Comparison of ENCODE assay signal across 10 cellular contexts in the genomic region with DNA sequence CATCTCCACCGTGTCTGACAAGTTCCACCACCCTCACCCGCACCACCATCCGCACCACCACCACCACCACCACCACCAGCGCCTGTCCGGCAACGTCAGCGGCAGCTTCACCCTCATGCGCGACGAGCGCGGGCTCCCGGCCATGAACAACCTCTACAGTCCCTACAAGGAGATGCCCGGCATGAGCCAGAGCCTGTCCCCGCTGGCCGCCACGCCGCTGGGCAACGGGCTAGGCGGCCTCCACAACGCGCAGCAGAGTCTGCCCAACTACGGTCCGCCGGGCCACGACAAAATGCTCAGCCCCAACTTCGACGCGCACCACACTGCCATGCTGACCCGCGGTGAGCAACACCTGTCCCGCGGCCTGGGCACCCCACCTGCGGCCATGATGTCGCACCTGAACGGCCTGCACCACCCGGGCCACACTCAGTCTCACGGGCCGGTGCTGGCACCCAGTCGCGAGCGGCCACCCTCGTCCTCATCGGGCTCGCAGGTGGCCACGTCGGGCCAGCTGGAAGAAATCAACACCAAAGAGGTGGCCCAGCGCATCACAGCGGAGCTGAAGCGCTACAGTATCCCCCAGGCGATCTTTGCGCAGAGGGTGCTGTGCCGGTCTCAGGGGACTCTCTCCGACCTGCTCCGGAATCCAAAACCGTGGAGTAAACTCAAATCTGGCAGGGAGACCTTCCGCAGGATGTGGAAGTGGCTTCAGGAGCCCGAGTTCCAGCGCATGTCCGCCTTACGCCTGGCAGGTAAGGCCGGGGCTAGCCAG. TPM values are rescaled to one million over a fixed set of nuclear protein-coding genes. Genes with fewer than 3 reads are reported as not detected.
DNase-seq lines count a peak whose midpoint lies in the region; ATAC-seq and TF ChIP-seq lines count a peak whose summit lies in the region.
"Had no signal": no experiment of that assay in that cellular context is flagged by ENCODE, and none has a peak within 500 bp of the region (broad histone marks: within the 10 kb centered on the region; RNA-seq: fewer than 3 reads in every experiment).

No MANE protein-coding gene starts in this region.

- H3K79me2 ChIP-seq in OCI-LY7 (ENCODE audit: insufficient read depth, low read depth, low read length): no peaks in the 10 kb centered on the region

- H3K27me3 Mint-ChIP-seq in activated naive CD4-positive, alpha-beta T cell treated with anti-CD3 and anti-CD28 coated beads, Interleukin-2, amount 10 ng/mL, durations not matched to agents 7 days and 5 days: peaks cover 96% of the 10 kb centered on the region
- peaks cover 67 to 90% of the 10 kb centered on the region in 2 donors for H3K27me3 Mint-ChIP-seq in T-cell
- H3K27me3 Mint-ChIP-seq in stimulated activated naive CD8-positive, alpha-beta T cell treated with anti-CD3 and anti-CD28 coated beads, Interleukin-15, amount 100 ng/mL, for 72 hours: peaks cover 98% of the 10 kb centered on the region

- H3K4me2 ChIP-seq in OCI-LY7 (ENCODE audit: low read length): no peak overlapping the region

- H3K9me3 Mint-ChIP-seq in activated naive CD4-positive, alpha-beta T cell treated with anti-CD3 and anti-CD28 coated beads, Interleukin-2, amount 10 ng/mL, durations not matched to agents 7 days and 5 days: no peaks in the 10 kb centered on the region
- H3K9me3 Mint-ChIP-seq in T-cell: peaks cover 2 to 11% (median 5%) of the 10 kb centered on the region in 3 donors
- peaks cover 0 to 9% of the 10 kb centered on the region in 2 donors for H3K9me3 Mint-ChIP-seq in stimulated activated naive CD8-positive, alpha-beta T cell treated with anti-CD3 and anti-CD28 coated beads, Interleukin-15, amount 100 ng/mL, for 72 hours

- no TSS peak for BruUV-seq in OCI-LY7 (replicated peaks; lab: Mats Ljungman, UMichigan)

- peaks cover 29% of the 10 kb centered on the region for H3K4me1 Mint-ChIP-seq in activated naive CD4-positive, alpha-beta T cell treated with anti-CD3 and anti-CD28 coated beads, Interleukin-2, amount 10 ng/mL, durations not matched to agents 7 days and 5 days
- peaks cover 41 to 54% (median 54%) of the 10 kb centered on the region in 3 donors for H3K4me1 Mint-ChIP-seq in T-cell
- H3K4me1 Mint-ChIP-seq in stimulated activated naive CD8-positive, alpha-beta T cell treated with anti-CD3 and anti-CD28 coated beads, Interleukin-15, amount 100 ng/mL, for 72 hours: peaks cover 69% of the 10 kb centered on the region

- no peak for DNase-seq in activated naive CD4-positive, alpha-beta T cell treated with anti-CD3 and anti-CD28 coated beads, Interleukin-2, amount 10 ng/mL, durations not matched to agents 7 days and 5 days
- no peak for DNase-seq in activated naive CD4-positive, alpha-beta T cell (lab: John Stamatoyannopoulos, UW)
- DNase-seq in T-cell: no peak
- DNase-seq in stimulated activated naive CD8-positive, alpha-beta T cell treated with anti-CD3 and anti-CD28 coated beads, Interleukin-15, amount 100 ng/mL, for 72 hours: peak in 1 of 2 donors; percentile 21
- DNase-seq in AML-193 (lab: John Stamatoyannopoulos, UW): no peak
- no peak for DNase-seq in OCI-LY7 (ENCODE audit: low spot score)
- no peak for DNase-seq in middle frontal gyrus (ENCODE audit: extremely low spot score, low spot score)

- peaks cover 12% of the 10 kb centered on the region for H3K36me3 Mint-ChIP-seq in activated naive CD4-positive, alpha-beta T cell treated with anti-CD3 and anti-CD28 coated beads, Interleukin-2, amount 10 ng/mL, durations not matched to agents 7 days and 5 days
- H3K36me3 Mint-ChIP-seq in T-cell: no peaks in the 10 kb centered on the region

- H2AFZ ChIP-seq in OCI-LY7 (ENCODE audit: low read length): no peak overlapping the region

- peak overlapping the region; percentile 17 for H3K4me3 ChIP-seq in iPS-11a (ENCODE audit: low read depth, low read length)
- H3K4me3 ChIP-seq in OCI-LY7 (ENCODE audit: low read depth, low read length, poor library complexity, severe bottlenecking): no peak overlapping the region

- no peaks in the 10 kb centered on the region for H3K9me2 ChIP-seq in OCI-LY7 (ENCODE audit: insufficient read depth, low read length)

- no peaks in the 10 kb centered on the region for H3K4me1 ChIP-seq in OCI-LY7 (ENCODE audit: insufficient read depth, low read length, poor library complexity, severe bottlenecking)

- H4K20me1 ChIP-seq in OCI-LY7 (ENCODE audit: insufficient read depth, low read length): no peaks in the 10 kb centered on the region

- no peak overlapping the region for H3K27ac ChIP-seq in OCI-LY7 (ENCODE audit: low read depth, low read length, poor library complexity, severe bottlenecking)
- H3K27ac ChIP-seq: body of pancreas, SK-N-MC had no signal

- POLR2A ChIA-PET in T-cell (lab: Charles Lee) (no interaction called here), OCI-LY7 (lab: Charles Lee) (no interaction called here)

- H3K27ac Mint-ChIP-seq in activated naive CD4-positive, alpha-beta T cell treated with anti-CD3 and anti-CD28 coated beads, Interleukin-2, amount 10 ng/mL, durations not matched to agents 7 days and 5 days: peak overlapping the region; percentile 73
- H3K27ac Mint-ChIP-seq in T-cell: no peak overlapping the region
- peak overlapping the region in 1 of 2 donors; percentile 61 for H3K27ac Mint-ChIP-seq in stimulated activated naive CD8-positive, alpha-beta T cell treated with anti-CD3 and anti-CD28 coated beads, Interleukin-15, amount 100 ng/mL, for 72 hours

- intact Hi-C loops in OCI-LY7 (cut with micrococcal nuclease; ENCODE audit: unreplicated experiment): no loop called here

- TF ChIP-seq CTCF in OCI-LY7 (conservative IDR thresholded peaks at IDR 0.05; ENCODE audit: low read length): no peak

- H3K4me3 Mint-ChIP-seq in activated naive CD4-positive, alpha-beta T cell treated with anti-CD3 and anti-CD28 coated beads, Interleukin-2, amount 10 ng/mL, durations not matched to agents 7 days and 5 days: peak overlapping the region; percentile 44
- peak overlapping the region; percentile 49 to 76 (median 61) for H3K4me3 Mint-ChIP-seq in T-cell
- peak overlapping the region; percentile 79 to 87 for H3K4me3 Mint-ChIP-seq in stimulated activated naive CD8-positive, alpha-beta T cell treated with anti-CD3 and anti-CD28 coated beads, Interleukin-15, amount 100 ng/mL, for 72 hours

- no peaks in the 10 kb centered on the region for H3K36me3 ChIP-seq in OCI-LY7 (ENCODE audit: insufficient read depth, low read length)

- no peak for ATAC-seq in T-cell (replicated peaks in 1 of 4)
- ATAC-seq in stimulated activated naive CD8-positive, alpha-beta T cell treated with anti-CD3 and anti-CD28 coated beads, Interleukin-15, amount 100 ng/mL, for 72 hours: no peak
- ATAC-seq: body of pancreas had no signal

- H3K9me3 ChIP-seq in OCI-LY7 (ENCODE audit: low read length): no peaks in the 10 kb centered on the region
- H3K9me3 ChIP-seq: body of pancreas had no signal

- CTCF ChIA-PET in activated naive CD4-positive, alpha-beta T cell treated with anti-CD3 and anti-CD28 coated beads, Interleukin-2, amount 10 ng/mL, durations not matched to agents 7 days and 5 days (lab: Charles Lee): no interaction called here
- CTCF ChIA-PET in T-cell (lab: Charles Lee) (no interaction called here), OCI-LY7 (lab: Charles Lee; ENCODE audit: unreplicated experiment) (no interaction called here)

RNA-seq across cellular contexts. Expression of a gene that starts 1.2 kb away (rescaled TPM):
- total RNA-seq in T-cell (under 1 TPM in 3 of 5 donors, not detected in 2; 0.03 to 0.23 (median 0.09) TPM), OCI-LY7 (2022) (not detected in 2 replicates)
- total RNA-seq in OCI-LY7 (2014; rRNA removed; shearing (Covaris generic)): not detected in 2 replicates
